8 cellular contexts compared by ENCODE assay signal in genomic region chr4:105714071-105714521, GRCh38. TPM values are rescaled to one million over a fixed set of nuclear protein-coding genes. Genes with fewer than 3 reads are reported as not detected.
DNase-seq lines count a peak whose midpoint lies in the region; ATAC-seq and TF ChIP-seq lines count a peak whose summit lies in the region.

No MANE protein-coding gene starts in this region.

- H3K36me3 ChIP-seq in A673 (ENCODE audit: insufficient read depth, low read length, poor library complexity, severe bottlenecking) (no peaks in the 10 kb centered on the region), adipocyte (ENCODE audit: control insufficient read depth, insufficient read depth, low read length, severe bottlenecking) (peaks cover 1% of the 10 kb centered on the region)

- H3K27ac ChIP-seq in A673 (ENCODE audit: low read depth, low read length, poor library complexity, severe bottlenecking), result peak overlapping the region; percentile 61

- H3K4me1 ChIP-seq in A673 (ENCODE audit: insufficient read depth, low read length, poor library complexity, severe bottlenecking) (peaks cover 35% of the 10 kb centered on the region), adipocyte (ENCODE audit: control insufficient read depth, insufficient read depth, low read length) (peaks cover 26% of the 10 kb centered on the region)

- H3K4me3 ChIP-seq in A673 (ENCODE audit: low read depth, low read length, poor library complexity, severe bottlenecking), result peak overlapping the region; percentile 28
- H3K4me3 ChIP-seq in adipocyte (ENCODE audit: low read length), result peak overlapping the region; percentile 42

- no peak for TF ChIP-seq CTCF in A673 (conservative IDR thresholded peaks at IDR 0.05; ENCODE audit: low read depth, low read length)

- peak overlapping the region; percentile 20 for H3K9ac ChIP-seq in adipocyte (ENCODE audit: low read length)

- no peaks in the 10 kb centered on the region for H3K9me3 ChIP-seq in A673 (ENCODE audit: low read depth, low read length, poor library complexity, severe bottlenecking)
- no peaks in the 10 kb centered on the region for H3K9me3 ChIP-seq in adipocyte (ENCODE audit: control insufficient read depth, low read length)

- POLR2A ChIA-PET in A673 (lab: Charles Lee; ENCODE audit: low non-redundant PET), result no interaction called here

- CTCF ChIA-PET in A673 (lab: Charles Lee), result no interaction called here

- no TSS peak for BruUV-seq in A673 (replicated peaks; lab: Mats Ljungman, UMichigan)

- H3K27me3 ChIP-seq in A673 (replicated peaks; ENCODE audit: insufficient read depth, low read depth, low read length, poor library complexity), result no peaks in the 10 kb centered on the region
- H3K27me3 ChIP-seq in adipocyte (replicated peaks; ENCODE audit: control insufficient read depth, insufficient read depth, low read length), result no peaks in the 10 kb centered on the region

- intact Hi-C loops in A673 (cut with micrococcal nuclease; ENCODE audit: unreplicated experiment), result loop anchor here (2.0 to 10.0 kb wide), 3 partner anchors 481 to 1717 kb away; partner anchors contain the start of gene TET2

- DNase-seq in A673 (ENCODE audit: low spot score) (peak; percentile 52), adipocyte (ENCODE audit: low read depth) (no peak), midbrain (lab: John Stamatoyannopoulos, UW) (no peak), GM19240 (ENCODE audit: insufficient read length, low spot score) (no peak), COLO829 (ENCODE audit: low spot score) (no peak)

- ATAC-seq in GM19455 (IDR thresholded peaks at IDR 0.05; ENCODE audit: unreplicated experiment), result peak; percentile 69
- ATAC-seq in HG03442 (IDR thresholded peaks at IDR 0.05; ENCODE audit: unreplicated experiment), result peak; percentile 62
- no peak for ATAC-seq in GM19452 (IDR thresholded peaks at IDR 0.05; ENCODE audit: unreplicated experiment)

RNA-seq across cellular contexts. Expression of gene GSTCD, which starts 5.5 kb away (rescaled TPM):
- 25.0 and 29.0 TPM in 2 replicates for total RNA-seq in A673 (2021)

RNA-seq across cellular contexts. Expression of gene INTS12, which starts 5.6 kb away (rescaled TPM):
- total RNA-seq in A673 (2021), result 28.3 and 30.2 TPM in 2 replicates
